Comparison of ENCODE assay signal across 1 cellular context in the genomic region with DNA sequence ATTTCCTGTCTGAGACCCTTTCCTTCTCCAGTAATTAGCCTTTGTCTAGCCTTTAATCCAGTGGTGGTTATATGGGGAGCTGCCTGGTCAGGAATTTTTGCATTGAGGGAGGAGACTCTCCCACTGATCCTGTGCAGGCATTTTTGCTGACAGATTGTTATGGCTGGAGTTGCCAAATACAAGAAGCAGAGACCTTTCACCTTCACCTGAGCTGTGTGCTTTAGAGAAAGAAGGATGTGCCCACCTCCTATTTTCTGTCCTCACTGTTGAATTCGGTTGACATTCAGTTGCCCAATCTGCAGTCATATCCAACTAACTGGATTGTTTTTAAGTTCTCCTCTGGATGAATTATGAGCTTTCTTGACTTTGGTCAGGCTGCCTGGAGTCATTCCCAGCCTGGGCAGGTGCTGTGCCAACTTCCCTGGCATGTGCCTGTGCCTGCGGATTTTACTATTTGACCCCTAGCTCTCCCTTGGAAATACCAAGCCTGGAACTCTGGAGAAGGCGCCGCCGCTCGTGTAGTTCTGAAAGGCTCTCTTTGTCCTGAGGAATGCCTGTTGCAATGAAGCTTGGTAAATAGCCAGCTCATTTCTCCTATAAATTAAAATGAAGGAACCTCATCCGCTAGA.
TF ChIP-seq lines count a peak whose summit lies in the region.

No MANE protein-coding gene starts in this region.

TF ChIP-seq in HepG2, 621 proteins besides CTCF, POLR2A, EP300 and RAD21 (continued from another document and continues in another):
- TF ChIP-seq, protein P1, sequence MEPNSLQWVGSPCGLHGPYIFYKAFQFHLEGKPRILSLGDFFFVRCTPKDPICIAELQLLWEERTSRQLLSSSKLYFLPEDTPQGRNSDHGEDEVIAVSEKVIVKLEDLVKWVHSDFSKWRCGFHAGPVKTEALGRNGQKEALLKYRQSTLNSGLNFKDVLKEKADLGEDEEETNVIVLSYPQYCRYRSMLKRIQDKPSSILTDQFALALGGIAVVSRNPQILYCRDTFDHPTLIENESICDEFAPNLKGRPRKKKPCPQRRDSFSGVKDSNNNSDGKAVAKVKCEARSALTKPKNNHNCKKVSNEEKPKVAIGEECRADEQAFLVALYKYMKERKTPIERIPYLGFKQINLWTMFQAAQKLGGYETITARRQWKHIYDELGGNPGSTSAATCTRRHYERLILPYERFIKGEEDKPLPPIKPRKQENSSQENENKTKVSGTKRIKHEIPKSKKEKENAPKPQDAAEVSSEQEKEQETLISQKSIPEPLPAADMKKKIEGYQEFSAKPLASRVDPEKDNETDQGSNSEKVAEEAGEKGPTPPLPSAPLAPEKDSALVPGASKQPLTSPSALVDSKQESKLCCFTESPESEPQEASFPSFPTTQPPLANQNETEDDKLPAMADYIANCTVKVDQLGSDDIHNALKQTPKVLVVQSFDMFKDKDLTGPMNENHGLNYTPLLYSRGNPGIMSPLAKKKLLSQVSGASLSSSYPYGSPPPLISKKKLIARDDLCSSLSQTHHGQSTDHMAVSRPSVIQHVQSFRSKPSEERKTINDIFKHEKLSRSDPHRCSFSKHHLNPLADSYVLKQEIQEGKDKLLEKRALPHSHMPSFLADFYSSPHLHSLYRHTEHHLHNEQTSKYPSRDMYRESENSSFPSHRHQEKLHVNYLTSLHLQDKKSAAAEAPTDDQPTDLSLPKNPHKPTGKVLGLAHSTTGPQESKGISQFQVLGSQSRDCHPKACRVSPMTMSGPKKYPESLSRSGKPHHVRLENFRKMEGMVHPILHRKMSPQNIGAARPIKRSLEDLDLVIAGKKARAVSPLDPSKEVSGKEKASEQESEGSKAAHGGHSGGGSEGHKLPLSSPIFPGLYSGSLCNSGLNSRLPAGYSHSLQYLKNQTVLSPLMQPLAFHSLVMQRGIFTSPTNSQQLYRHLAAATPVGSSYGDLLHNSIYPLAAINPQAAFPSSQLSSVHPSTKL (CRISPR knock-in tag; IDR thresholded peaks at IDR 0.05) = 0 out of 2 replicates have a peak, but pooled peaks have one; percentile 6
- TF ChIP-seq HNRNPL (IDR thresholded peaks at IDR 0.05; ENCODE audit: low read depth, low read length) = peak; percentile 92
- TF ChIP-seq, protein P2, sequence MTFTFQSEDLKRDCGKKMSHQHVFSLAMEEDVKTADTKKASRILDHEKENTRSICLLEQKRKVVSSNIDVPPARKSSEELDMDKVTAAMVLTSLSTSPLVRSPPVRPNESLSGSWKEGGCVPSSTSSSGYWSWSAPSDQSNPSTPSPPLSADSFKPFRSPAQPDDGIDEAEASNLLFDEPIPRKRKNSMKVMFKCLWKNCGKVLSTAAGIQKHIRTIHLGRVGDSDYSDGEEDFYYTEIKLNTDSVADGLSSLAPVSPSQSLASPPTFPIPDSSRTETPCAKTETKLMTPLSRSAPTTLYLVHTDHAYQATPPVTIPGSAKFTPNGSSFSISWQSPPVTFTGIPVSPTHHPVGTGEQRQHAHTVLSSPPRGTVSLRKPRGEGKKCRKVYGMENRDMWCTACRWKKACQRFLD (CRISPR knock-in tag; IDR thresholded peaks at IDR 0.05; ENCODE audit: borderline replicate concordance) = no peak
- no peak for TF ChIP-seq FIP1L1 (IDR thresholded peaks at IDR 0.05; ENCODE audit: borderline replicate concordance, insufficient read depth, low read depth, low read length)
- TF ChIP-seq FOXA1 (IDR thresholded peaks at IDR 0.05) = no peak
- 0 out of 2 replicates have a peak, but pooled peaks have one; percentile 4 for TF ChIP-seq FOXA1 (CRISPR knock-in tag; IDR thresholded peaks at IDR 0.05)
- no peak for TF ChIP-seq BRCA1 (CRISPR knock-in tag; IDR thresholded peaks at IDR 0.05)
- TF ChIP-seq ARID2 (CRISPR knock-in tag; IDR thresholded peaks at IDR 0.05; ENCODE audit: borderline replicate concordance) = 0 out of 2 replicates have a peak, but pooled peaks have one; percentile 47
- peak; percentile 56; the same call in 1 of the 2 replicates for TF ChIP-seq BCL6 (CRISPR knock-in tag; IDR thresholded peaks at IDR 0.05)
- TF ChIP-seq ZNF562 (CRISPR knock-in tag; IDR thresholded peaks at IDR 0.05; ENCODE audit: borderline replicate concordance) = no peak
- TF ChIP-seq, protein P3, sequence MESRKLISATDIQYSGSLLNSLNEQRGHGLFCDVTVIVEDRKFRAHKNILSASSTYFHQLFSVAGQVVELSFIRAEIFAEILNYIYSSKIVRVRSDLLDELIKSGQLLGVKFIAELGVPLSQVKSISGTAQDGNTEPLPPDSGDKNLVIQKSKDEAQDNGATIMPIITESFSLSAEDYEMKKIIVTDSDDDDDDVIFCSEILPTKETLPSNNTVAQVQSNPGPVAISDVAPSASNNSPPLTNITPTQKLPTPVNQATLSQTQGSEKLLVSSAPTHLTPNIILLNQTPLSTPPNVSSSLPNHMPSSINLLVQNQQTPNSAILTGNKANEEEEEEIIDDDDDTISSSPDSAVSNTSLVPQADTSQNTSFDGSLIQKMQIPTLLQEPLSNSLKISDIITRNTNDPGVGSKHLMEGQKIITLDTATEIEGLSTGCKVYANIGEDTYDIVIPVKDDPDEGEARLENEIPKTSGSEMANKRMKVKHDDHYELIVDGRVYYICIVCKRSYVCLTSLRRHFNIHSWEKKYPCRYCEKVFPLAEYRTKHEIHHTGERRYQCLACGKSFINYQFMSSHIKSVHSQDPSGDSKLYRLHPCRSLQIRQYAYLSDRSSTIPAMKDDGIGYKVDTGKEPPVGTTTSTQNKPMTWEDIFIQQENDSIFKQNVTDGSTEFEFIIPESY (CRISPR knock-in tag; IDR thresholded peaks at IDR 0.05) = peak; percentile 85
- no peak for TF ChIP-seq SSRP1 (CRISPR knock-in tag; IDR thresholded peaks at IDR 0.05)
- peak; percentile 28 for TF ChIP-seq XRCC5 (optimal IDR thresholded peaks at IDR 0.05; ENCODE audit: low read length)
- no peak for TF ChIP-seq THYN1 (CRISPR knock-in tag; IDR thresholded peaks at IDR 0.05; ENCODE audit: borderline replicate concordance, low read depth)
- 0 out of 2 replicates have a peak, but pooled peaks have one; percentile 15 for TF ChIP-seq SALL1 (CRISPR knock-in tag; IDR thresholded peaks at IDR 0.05)
- TF ChIP-seq, protein P4, sequence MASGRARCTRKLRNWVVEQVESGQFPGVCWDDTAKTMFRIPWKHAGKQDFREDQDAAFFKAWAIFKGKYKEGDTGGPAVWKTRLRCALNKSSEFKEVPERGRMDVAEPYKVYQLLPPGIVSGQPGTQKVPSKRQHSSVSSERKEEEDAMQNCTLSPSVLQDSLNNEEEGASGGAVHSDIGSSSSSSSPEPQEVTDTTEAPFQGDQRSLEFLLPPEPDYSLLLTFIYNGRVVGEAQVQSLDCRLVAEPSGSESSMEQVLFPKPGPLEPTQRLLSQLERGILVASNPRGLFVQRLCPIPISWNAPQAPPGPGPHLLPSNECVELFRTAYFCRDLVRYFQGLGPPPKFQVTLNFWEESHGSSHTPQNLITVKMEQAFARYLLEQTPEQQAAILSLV (CRISPR knock-in tag; IDR thresholded peaks at IDR 0.05; ENCODE audit: borderline replicate concordance) = no peak
- TF ChIP-seq SIN3A (IDR thresholded peaks at IDR 0.05; ENCODE audit: borderline replicate concordance, low read depth, low read length) = no peak
- no peak for TF ChIP-seq RAD51 (IDR thresholded peaks at IDR 0.05; ENCODE audit: borderline replicate concordance)
- TF ChIP-seq, protein P5, sequence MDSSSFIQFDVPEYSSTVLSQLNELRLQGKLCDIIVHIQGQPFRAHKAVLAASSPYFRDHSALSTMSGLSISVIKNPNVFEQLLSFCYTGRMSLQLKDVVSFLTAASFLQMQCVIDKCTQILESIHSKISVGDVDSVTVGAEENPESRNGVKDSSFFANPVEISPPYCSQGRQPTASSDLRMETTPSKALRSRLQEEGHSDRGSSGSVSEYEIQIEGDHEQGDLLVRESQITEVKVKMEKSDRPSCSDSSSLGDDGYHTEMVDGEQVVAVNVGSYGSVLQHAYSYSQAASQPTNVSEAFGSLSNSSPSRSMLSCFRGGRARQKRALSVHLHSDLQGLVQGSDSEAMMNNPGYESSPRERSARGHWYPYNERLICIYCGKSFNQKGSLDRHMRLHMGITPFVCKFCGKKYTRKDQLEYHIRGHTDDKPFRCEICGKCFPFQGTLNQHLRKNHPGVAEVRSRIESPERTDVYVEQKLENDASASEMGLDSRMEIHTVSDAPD (CRISPR knock-in tag; IDR thresholded peaks at IDR 0.05) = 0 out of 2 replicates have a peak, but pooled peaks have one; percentile 38
- no peak for TF ChIP-seq ZNF564 (CRISPR knock-in tag; IDR thresholded peaks at IDR 0.05)
- TF ChIP-seq, protein P6, sequence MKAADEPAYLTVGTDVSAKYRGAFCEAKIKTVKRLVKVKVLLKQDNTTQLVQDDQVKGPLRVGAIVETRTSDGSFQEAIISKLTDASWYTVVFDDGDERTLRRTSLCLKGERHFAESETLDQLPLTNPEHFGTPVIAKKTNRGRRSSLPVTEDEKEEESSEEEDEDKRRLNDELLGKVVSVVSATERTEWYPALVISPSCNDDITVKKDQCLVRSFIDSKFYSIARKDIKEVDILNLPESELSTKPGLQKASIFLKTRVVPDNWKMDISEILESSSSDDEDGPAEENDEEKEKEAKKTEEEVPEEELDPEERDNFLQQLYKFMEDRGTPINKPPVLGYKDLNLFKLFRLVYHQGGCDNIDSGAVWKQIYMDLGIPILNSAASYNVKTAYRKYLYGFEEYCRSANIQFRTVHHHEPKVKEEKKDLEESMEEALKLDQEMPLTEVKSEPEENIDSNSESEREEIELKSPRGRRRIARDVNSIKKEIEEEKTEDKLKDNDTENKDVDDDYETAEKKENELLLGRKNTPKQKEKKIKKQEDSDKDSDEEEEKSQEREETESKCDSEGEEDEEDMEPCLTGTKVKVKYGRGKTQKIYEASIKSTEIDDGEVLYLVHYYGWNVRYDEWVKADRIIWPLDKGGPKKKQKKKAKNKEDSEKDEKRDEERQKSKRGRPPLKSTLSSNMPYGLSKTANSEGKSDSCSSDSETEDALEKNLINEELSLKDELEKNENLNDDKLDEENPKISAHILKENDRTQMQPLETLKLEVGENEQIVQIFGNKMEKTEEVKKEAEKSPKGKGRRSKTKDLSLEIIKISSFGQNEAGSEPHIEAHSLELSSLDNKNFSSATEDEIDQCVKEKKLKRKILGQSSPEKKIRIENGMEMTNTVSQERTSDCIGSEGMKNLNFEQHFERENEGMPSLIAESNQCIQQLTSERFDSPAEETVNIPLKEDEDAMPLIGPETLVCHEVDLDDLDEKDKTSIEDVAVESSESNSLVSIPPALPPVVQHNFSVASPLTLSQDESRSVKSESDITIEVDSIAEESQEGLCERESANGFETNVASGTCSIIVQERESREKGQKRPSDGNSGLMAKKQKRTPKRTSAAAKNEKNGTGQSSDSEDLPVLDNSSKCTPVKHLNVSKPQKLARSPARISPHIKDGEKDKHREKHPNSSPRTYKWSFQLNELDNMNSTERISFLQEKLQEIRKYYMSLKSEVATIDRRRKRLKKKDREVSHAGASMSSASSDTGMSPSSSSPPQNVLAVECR (CRISPR knock-in tag; IDR thresholded peaks at IDR 0.05; ENCODE audit: borderline replicate concordance) = no peak
- TF ChIP-seq, protein P7, sequence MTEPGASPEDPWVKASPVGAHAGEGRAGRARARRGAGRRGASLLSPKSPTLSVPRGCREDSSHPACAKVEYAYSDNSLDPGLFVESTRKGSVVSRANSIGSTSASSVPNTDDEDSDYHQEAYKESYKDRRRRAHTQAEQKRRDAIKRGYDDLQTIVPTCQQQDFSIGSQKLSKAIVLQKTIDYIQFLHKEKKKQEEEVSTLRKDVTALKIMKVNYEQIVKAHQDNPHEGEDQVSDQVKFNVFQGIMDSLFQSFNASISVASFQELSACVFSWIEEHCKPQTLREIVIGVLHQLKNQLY (CRISPR knock-in tag; IDR thresholded peaks at IDR 0.05) = no peak
- no peak for TF ChIP-seq ZNF180 (CRISPR knock-in tag; IDR thresholded peaks at IDR 0.05; ENCODE audit: borderline replicate concordance, low read depth)
- 0 out of 2 replicates have a peak, but pooled peaks have one; percentile 17 for TF ChIP-seq MAFF (IDR thresholded peaks at IDR 0.05; ENCODE audit: low read depth, low read length)
- TF ChIP-seq ZBTB38 (CRISPR knock-in tag; IDR thresholded peaks at IDR 0.05) = no peak
- no peak for TF ChIP-seq FOSL1 (CRISPR knock-in tag; IDR thresholded peaks at IDR 0.05; ENCODE audit: borderline replicate concordance)
- TF ChIP-seq JARID2 (CRISPR knock-in tag; IDR thresholded peaks at IDR 0.05; ENCODE audit: insufficient replicate concordance) = no peak
- TF ChIP-seq GATAD2A (CRISPR knock-in tag; IDR thresholded peaks at IDR 0.05) = 0 out of 2 replicates have a peak, but pooled peaks have one; percentile 34
- no peak for TF ChIP-seq RORA (CRISPR knock-in tag; IDR thresholded peaks at IDR 0.05)
- TF ChIP-seq, protein P8, sequence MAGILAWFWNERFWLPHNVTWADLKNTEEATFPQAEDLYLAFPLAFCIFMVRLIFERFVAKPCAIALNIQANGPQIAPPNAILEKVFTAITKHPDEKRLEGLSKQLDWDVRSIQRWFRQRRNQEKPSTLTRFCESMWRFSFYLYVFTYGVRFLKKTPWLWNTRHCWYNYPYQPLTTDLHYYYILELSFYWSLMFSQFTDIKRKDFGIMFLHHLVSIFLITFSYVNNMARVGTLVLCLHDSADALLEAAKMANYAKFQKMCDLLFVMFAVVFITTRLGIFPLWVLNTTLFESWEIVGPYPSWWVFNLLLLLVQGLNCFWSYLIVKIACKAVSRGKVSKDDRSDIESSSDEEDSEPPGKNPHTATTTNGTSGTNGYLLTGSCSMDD (CRISPR knock-in tag; IDR thresholded peaks at IDR 0.05) = no peak
- no peak for TF ChIP-seq ERF (CRISPR knock-in tag; IDR thresholded peaks at IDR 0.05)
- TF ChIP-seq, protein P9, sequence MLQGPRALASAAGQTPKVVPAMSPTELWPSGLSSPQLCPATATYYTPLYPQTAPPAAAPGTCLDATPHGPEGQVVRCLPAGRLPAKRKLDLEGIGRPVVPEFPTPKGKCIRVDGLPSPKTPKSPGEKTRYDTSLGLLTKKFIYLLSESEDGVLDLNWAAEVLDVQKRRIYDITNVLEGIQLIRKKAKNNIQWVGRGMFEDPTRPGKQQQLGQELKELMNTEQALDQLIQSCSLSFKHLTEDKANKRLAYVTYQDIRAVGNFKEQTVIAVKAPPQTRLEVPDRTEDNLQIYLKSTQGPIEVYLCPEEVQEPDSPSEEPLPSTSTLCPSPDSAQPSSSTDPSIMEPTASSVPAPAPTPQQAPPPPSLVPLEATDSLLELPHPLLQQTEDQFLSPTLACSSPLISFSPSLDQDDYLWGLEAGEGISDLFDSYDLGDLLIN (CRISPR knock-in tag; IDR thresholded peaks at IDR 0.05; ENCODE audit: borderline replicate concordance) = no peak
- TF ChIP-seq TEAD3 (CRISPR knock-in tag; optimal IDR thresholded peaks at IDR 0.05; ENCODE audit: borderline replicate concordance) = peak; percentile 65
